ENCODE assay signal across 8 cellular contexts in genomic region chr15:99566157-99566900, GRCh38. TPM values are rescaled to one million over a fixed set of nuclear protein-coding genes. Genes with fewer than 3 reads are reported as not detected.
DNase-seq lines count a peak whose midpoint lies in the region; ATAC-seq and TF ChIP-seq lines count a peak whose summit lies in the region.

No MANE protein-coding gene starts in this region.

- peaks cover 30% of the 10 kb centered on the region for H3K4me1 Mint-ChIP-seq in activated naive CD4-positive, alpha-beta T cell treated with anti-CD3 and anti-CD28 coated beads for 36 hours (ENCODE audit: low read depth)

- intact Hi-C loops in activated naive CD4-positive, alpha-beta T cell treated with anti-CD3 and anti-CD28 coated beads for 36 hours (cut with micrococcal nuclease): loop anchor here (2.0 to 5.0 kb wide), 5 partner anchors 24 to 278 kb away; no protein-coding TSS in a partner anchor
- intact Hi-C loops in breast epithelium (cut with DNase I; ENCODE audit: low total_unique reads): no loop called here

- TF ChIP-seq CTCF in Peyer's patch (IDR thresholded peaks at IDR 0.05) (no peak), breast epithelium (IDR thresholded peaks at IDR 0.05) (no peak)

- DNase-seq in activated naive CD4-positive, alpha-beta T cell treated with anti-CD3 and anti-CD28 coated beads for 36 hours: peak; percentile 19
- DNase-seq in activated naive CD4-positive, alpha-beta T cell treated with anti-CD3 and anti-CD28 coated beads, Interleukin-2, amount 50 U/mL, for 16 hours: no peak
- DNase-seq in Peyer's patch (peak; percentile 34 to 66 (median 56)), breast epithelium (ENCODE audit: low spot score in 2 of 2) (no peak), islet precursor cell (peak; percentile 58)
- DNase-seq in stimulated activated CD4-positive, alpha-beta T cell treated with anti-CD3 and anti-CD28 coated beads, Interleukin-2, amount 100 ng/mL, for 24 hours: peak; percentile 29 to 32

- TF ChIP-seq POLR2A in Peyer's patch (IDR thresholded peaks at IDR 0.05) (no peak), breast epithelium (IDR thresholded peaks at IDR 0.05) (no peak)

- CTCF ChIA-PET in activated naive CD4-positive, alpha-beta T cell treated with anti-CD3 and anti-CD28 coated beads for 36 hours (lab: Charles Lee): interaction anchor here (0.9 to 1.8 kb wide), 3 partner anchors 15 to 292 kb away, joined by 3 to 10 read pairs (median 5); no protein-coding TSS in a partner anchor

- peak overlapping the region; percentile 99 for H3K4me3 Mint-ChIP-seq in activated naive CD4-positive, alpha-beta T cell treated with anti-CD3 and anti-CD28 coated beads for 36 hours

- H3K9me3 ChIP-seq in Peyer's patch: no peaks in the 10 kb centered on the region
- no peaks in the 10 kb centered on the region for H3K9me3 ChIP-seq in breast epithelium

- H3K27ac Mint-ChIP-seq in activated naive CD4-positive, alpha-beta T cell treated with anti-CD3 and anti-CD28 coated beads for 36 hours: peak overlapping the region; percentile 83

- no peaks in the 10 kb centered on the region for H3K27me3 Mint-ChIP-seq in activated naive CD4-positive, alpha-beta T cell treated with anti-CD3 and anti-CD28 coated beads for 36 hours (ENCODE audit: low read depth)

- H3K27me3 ChIP-seq in Peyer's patch: no peaks in the 10 kb centered on the region
- H3K27me3 ChIP-seq in breast epithelium: no peaks in the 10 kb centered on the region

- peak overlapping the region; percentile 97 to 99 (median 98) for H3K27ac ChIP-seq in Peyer's patch
- peak overlapping the region; percentile 98 to 99 for H3K27ac ChIP-seq in breast epithelium

- H3K4me1 ChIP-seq in Peyer's patch (peaks cover 0 to 15% (median 10%) of the 10 kb centered on the region in 4 donors), breast epithelium (peaks cover 0 to 8% of the 10 kb centered on the region in 2 donors)

- no peaks in the 10 kb centered on the region for H3K36me3 Mint-ChIP-seq in activated naive CD4-positive, alpha-beta T cell treated with anti-CD3 and anti-CD28 coated beads for 36 hours (ENCODE audit: low read depth)

- no peak for ATAC-seq in HG03571 (IDR thresholded peaks at IDR 0.05; ENCODE audit: unreplicated experiment)
- no peak for ATAC-seq in HG02852 (IDR thresholded peaks at IDR 0.05; ENCODE audit: unreplicated experiment)

- H3K36me3 ChIP-seq in Peyer's patch: no peaks in the 10 kb centered on the region
- H3K36me3 ChIP-seq in breast epithelium: no peaks in the 10 kb centered on the region

- no peaks in the 10 kb centered on the region for H3K9me3 Mint-ChIP-seq in activated naive CD4-positive, alpha-beta T cell treated with anti-CD3 and anti-CD28 coated beads for 36 hours

- peak overlapping the region; percentile 77 to 94 (median 90) for H3K4me3 ChIP-seq in Peyer's patch
- peak overlapping the region; percentile 66 to 95 (median 94) for H3K4me3 ChIP-seq in breast epithelium

RNA-seq across cellular contexts. Expression of gene MEF2A, which starts 0.5 kb away (rescaled TPM):
- 10 to 100 TPM; 15.3 to 15.5 TPM for total RNA-seq in activated naive CD4-positive, alpha-beta T cell treated with anti-CD3 and anti-CD28 coated beads for 36 hours
- total RNA-seq in Peyer's patch (10 to 100 TPM; 34.1 to 94.1 (median 41.4) TPM), breast epithelium (10 to 100 TPM; 41.6 to 77.6 (median 63.4) TPM)

Comparison
In these comparisons a context has a peak if more than half of its experiments do, and no peak if none do; other contexts are left out.
1. DNase-seq: peak in activated naive CD4-positive, alpha-beta T cell treated with anti-CD3 and anti-CD28 coated beads for 36 hours (single experiment), Peyer's patch (3 of 3), islet precursor cell (single experiment) and stimulated activated CD4-positive, alpha-beta T cell treated with anti-CD3 and anti-CD28 coated beads, Interleukin-2, amount 100 ng/mL, for 24 hours (2 of 2); none in activated naive CD4-positive, alpha-beta T cell treated with anti-CD3 and anti-CD28 coated beads, Interleukin-2, amount 50 U/mL, for 16 hours (single experiment) and breast epithelium (0 of 2).